ENCODE assay signal across 8 cellular contexts in genomic region chr2:68643874-68644485, GRCh38. TPM values are rescaled to one million over a fixed set of nuclear protein-coding genes. Genes with fewer than 3 reads are reported as not detected.
DNase-seq lines count a peak whose midpoint lies in the region; ATAC-seq and TF ChIP-seq lines count a peak whose summit lies in the region.

No MANE protein-coding gene starts in this region.

- H3K9me2 ChIP-seq in GM23248 (ENCODE audit: insufficient read depth): no peaks in the 10 kb centered on the region

- no peak for TF ChIP-seq POLR2A in prostate gland (IDR thresholded peaks at IDR 0.05)

- no peaks in the 10 kb centered on the region for H4K20me1 ChIP-seq in GM23248 (ENCODE audit: insufficient read depth)

- no peak for DNase-seq in GM23248
- DNase-seq in fibroblast of the aortic adventitia (ENCODE audit: low read depth): no peak
- DNase-seq in prostate gland (ENCODE audit: low spot score): no peak
- DNase-seq in GM19240 (ENCODE audit: insufficient read length, low spot score): no peak
- DNase-seq in central memory CD4-positive, alpha-beta T cell: no peak

- H3K9me3 ChIP-seq in GM23248 (ENCODE audit: low read depth) (no peaks in the 10 kb centered on the region), prostate gland (no peaks in the 10 kb centered on the region)

- H3K9ac ChIP-seq in GM23248: no peak overlapping the region

- H3F3A ChIP-seq in GM23248 (ENCODE audit: insufficient read depth): no peaks in the 10 kb centered on the region

- ATAC-seq in HG02852 (IDR thresholded peaks at IDR 0.05; ENCODE audit: unreplicated experiment): no peak
- ATAC-seq in GM19023 (IDR thresholded peaks at IDR 0.05; ENCODE audit: unreplicated experiment): no peak

- H3K36me3 ChIP-seq in GM23248 (ENCODE audit: low read depth) (no peaks in the 10 kb centered on the region), prostate gland (no peaks in the 10 kb centered on the region)

- no peak for TF ChIP-seq CTCF in VCaP (conservative IDR thresholded peaks at IDR 0.05)
- no peak for TF ChIP-seq CTCF in fibroblast of the aortic adventitia (IDR thresholded peaks at IDR 0.05; ENCODE audit: insufficient read depth, low read length)
- TF ChIP-seq CTCF in prostate gland (IDR thresholded peaks at IDR 0.05): no peak

- H3K4me3 ChIP-seq in GM23248 (peak overlapping the region; percentile 66), fibroblast of the aortic adventitia (ENCODE audit: low read depth, low read length) (peak overlapping the region; percentile 44), prostate gland (peak overlapping the region; percentile 29 to 33)

- 15% methylated on average over 17 of the region's 17 CpGs for WGBS in GM23248 (ENCODE audit: low coverage in 1 of 2, low lambda C conversion rate in 2 of 2, missing lambda C conversion rate in 2 of 2), 2 experiments
- 16% methylated on average over 15 of the region's 17 CpGs for WGBS in prostate gland

- H2AFZ ChIP-seq in GM23248: peak overlapping the region; percentile 68; the same call in 1 of the 2 replicates

- in situ Hi-C loops in GM23248 (cut with MboI): no loop called here

- intact Hi-C loops in prostate gland (cut with DNase I): no loop called here

- H3K79me2 ChIP-seq in GM23248 (ENCODE audit: insufficient read depth): no peaks in the 10 kb centered on the region

- H3K27me3 ChIP-seq in GM23248 (replicated peaks; ENCODE audit: insufficient read depth): peaks cover 67% of the 10 kb centered on the region
- H3K27me3 ChIP-seq in prostate gland (replicated peaks; ENCODE audit: insufficient read depth): no peaks in the 10 kb centered on the region

- no peaks in the 10 kb centered on the region for H3K4me1 ChIP-seq in GM23248 (ENCODE audit: insufficient read depth)
- no peaks in the 10 kb centered on the region for H3K4me1 ChIP-seq in prostate gland (replicated peaks)

- peak overlapping the region; percentile 81 for H3K4me2 ChIP-seq in GM23248 (ENCODE audit: unreplicated experiment)

- H3K27ac ChIP-seq in GM23248 (no peak overlapping the region), VCaP (peak overlapping the region; percentile 41; the same call in 1 of the 2 replicates), prostate gland (no peak overlapping the region)

RNA-seq across cellular contexts. Expression of gene PROKR1, which starts 0.6 kb away (rescaled TPM):
- total RNA-seq in GM23248 (2014; rRNA removed; shearing (Covaris generic)): 0.11 TPM in 1 of 2 replicates, not detected in the other
- not detected in 2 replicates for polyA plus RNA-seq in GM23248 (2016; fragmentation: Nextera tagmentation; extraction: Ambion mirVana)
- not detected in 2 replicates for total RNA-seq in fibroblast of the aortic adventitia (ENCODE audit: low replicate concordance)
- total RNA-seq in prostate gland: under 1 TPM in 1 of 2 donors, not detected in 1; 0.40 TPM
